15 cellular contexts compared by ENCODE assay signal in genomic region chr15:48324949-48325348, GRCh38.
"Had no signal": no experiment of that assay in that cellular context is flagged by ENCODE, and none has a peak within 500 bp of the region (broad histone marks: within the 10 kb centered on the region; RNA-seq: fewer than 3 reads in every experiment).

No MANE protein-coding gene starts in this region.

- ATAC-seq: activated naive CD4-positive, alpha-beta T cell treated with anti-CD3 and anti-CD28 coated beads, Interleukin-2, amount 50 U/mL, for 72 hours; body of pancreas; foreskin keratinocyte; left cardiac atrium; naive thymus-derived CD4-positive, alpha-beta T cell had no signal

- H3K9me3 ChIP-seq: body of pancreas, neutrophil, right atrium auricular region, tibial nerve had no signal

- H3K27ac ChIP-seq: body of pancreas, coronary artery, foreskin keratinocyte, neutrophil, right atrium auricular region, skin epidermis, tibial nerve had no signal

- DNase-seq: activated B cell treated with CpG ODN at 0.5 μM for 24 hours; amniotic stem cell; body of pancreas; central memory CD4-positive, alpha-beta T cell; effector CD4-positive, alpha-beta T cell; foreskin keratinocyte; left cardiac atrium; naive thymus-derived CD4-positive, alpha-beta T cell; posterior cingulate gyrus had no signal

- H3K27me3 ChIP-seq: body of pancreas, foreskin keratinocyte, neutrophil, right atrium auricular region, tibial nerve had no signal

- H3K36me3 ChIP-seq: neutrophil, right atrium auricular region, tibial nerve had no signal

- H3K4me3 ChIP-seq: body of pancreas, coronary artery, right atrium auricular region, skin epidermis, tibial nerve had no signal

- H3K4me1 ChIP-seq: body of pancreas had no signal
